ENCODE assay signal across 8 cellular contexts in the genomic region with DNA sequence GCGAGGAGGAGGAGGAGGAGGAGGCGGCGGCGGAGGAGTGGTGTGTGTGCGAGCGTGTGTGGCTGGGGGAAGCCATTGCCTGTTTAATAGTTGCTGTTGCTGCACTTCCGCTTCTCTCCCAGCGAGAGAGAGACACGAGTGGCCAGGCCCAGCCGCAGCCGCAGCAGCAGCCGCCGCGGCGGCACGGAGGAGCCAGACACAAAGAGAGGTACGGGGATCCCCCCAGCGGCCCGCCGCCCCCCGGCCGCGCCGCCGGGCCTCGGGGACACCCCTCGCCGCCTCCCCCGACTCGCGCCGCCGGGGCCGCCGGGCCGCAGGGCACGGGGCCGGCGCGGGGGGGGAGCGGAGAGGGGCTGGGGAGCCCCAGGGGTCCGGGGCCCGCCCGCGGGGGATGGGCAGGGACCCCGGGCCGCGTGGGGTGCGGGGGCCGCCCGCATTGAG. TPM values are rescaled to one million over a fixed set of nuclear protein-coding genes. Genes with fewer than 3 reads are reported as not detected.
A peak's percentile ranks its signal among the peaks of the same experiment; 100 is the strongest.
DNase-seq lines count a peak whose midpoint lies in the region; ATAC-seq and TF ChIP-seq lines count a peak whose summit lies in the region.

A gene (plus strand): TSS at position 75 of the 441 bp plus-strand sequence. CDS start 1,315 bp downstream, outside the sequence.

- DNase-seq in Daoy (ENCODE audit: low read depth), result peak; percentile 68
- peak in 58 of 76 experiments; percentile 2 to 65 (median 38) for DNase-seq in HUDEP-2 (lab: John Stamatoyannopoulos, UW; ENCODE audit: unreplicated experiment in 76 of 76)
- DNase-seq in T follicular helper cell (ENCODE audit: low read depth), result peak; percentile 66
- DNase-seq in adipocyte (ENCODE audit: low read depth), result peak; percentile 83
- DNase-seq in cardiac septum (ENCODE audit: low spot score), result peak; percentile 89
- peak; percentile 42 to 93 (median 60) for DNase-seq in posterior cingulate gyrus
- DNase-seq in uterus, result peak; percentile 66 to 69

- H3K4me1 ChIP-seq in adipocyte (ENCODE audit: control insufficient read depth, insufficient read depth, low read length) (peaks cover 19% of the 10 kb centered on the region), uterus (no peaks in the 10 kb centered on the region)

- H3K4me3 ChIP-seq in adipocyte (ENCODE audit: low read length), result peak within 1 kb of the TSS; percentile 89
- peak within 1 kb of the TSS; percentile 87 to 95 for H3K4me3 ChIP-seq in uterus

- peaks cover 13% of the 10 kb centered on the region for H3K36me3 ChIP-seq in adipocyte (ENCODE audit: control insufficient read depth, insufficient read depth, low read length, severe bottlenecking)
- H3K36me3 ChIP-seq in uterus, result no peaks in the 10 kb centered on the region

- H3K27ac ChIP-seq in uterus, result peak within 1 kb of the TSS; percentile 94 to 97

- H3K9ac ChIP-seq in adipocyte (ENCODE audit: low read length), result peak within 1 kb of the TSS; percentile 90

- peak; percentile 64 for ATAC-seq in GM21381 (IDR thresholded peaks at IDR 0.05; ENCODE audit: unreplicated experiment)

- TF ChIP-seq POLR2A in uterus (IDR thresholded peaks at IDR 0.05), result peak in 1 of 2 donors; percentile 22

- TF ChIP-seq CTCF in uterus (IDR thresholded peaks at IDR 0.05), result no peak

- H3K9me3 ChIP-seq in adipocyte (ENCODE audit: control insufficient read depth, low read length), result no peaks in the 10 kb centered on the region
- no peaks in the 10 kb centered on the region for H3K9me3 ChIP-seq in uterus

- intact Hi-C loops in cardiac septum (cut with DNase I), result loop anchor here (5.0 kb wide), 3 partner anchors 64 to 604 kb away; a partner anchor contains a TSS
- intact Hi-C loops in posterior cingulate gyrus (cut with DNase I), result loop anchor here (5.0 to 10.0 kb wide), 2 partner anchors 191 to 604 kb away; a partner anchor contains a TSS
- intact Hi-C loops in uterus (cut with DNase I; ENCODE audit: low total_unique reads), result no loop called here

- no peaks in the 10 kb centered on the region for H3K27me3 ChIP-seq in adipocyte (replicated peaks; ENCODE audit: control insufficient read depth, insufficient read depth, low read length)
- no peaks in the 10 kb centered on the region for H3K27me3 ChIP-seq in uterus

RNA-seq across cellular contexts. Expression of the gene that starts here (rescaled TPM):
- total RNA-seq in Daoy (2014; rRNA removed; shearing (Covaris generic)), result 65.8 and 80.3 TPM in 2 replicates
- 59.7 TPM for total RNA-seq in cardiac septum
- total RNA-seq in uterus, result 100 to 1,000 TPM in 2 of 4 donors, 10 to 100 TPM in 2; 67.9 to 158 (median 95.7) TPM

Comparison
In these comparisons a context has a peak if more than half of its experiments do, and no peak if none do; other contexts are left out.
1. Peak in every context shown above with its lines: DNase-seq, ATAC-seq, H3K4me3 ChIP-seq and H3K27ac ChIP-seq.
2. DNase-seq: peak in every context shown above with its lines; median percentile 89 in cardiac septum; 83 in adipocyte; 68 in Daoy; 68 in uterus; 66 in T follicular helper cell; 60 in posterior cingulate gyrus; 38 in HUDEP-2.